ENCODE assay signal across 8 cellular contexts in the genomic region with DNA sequence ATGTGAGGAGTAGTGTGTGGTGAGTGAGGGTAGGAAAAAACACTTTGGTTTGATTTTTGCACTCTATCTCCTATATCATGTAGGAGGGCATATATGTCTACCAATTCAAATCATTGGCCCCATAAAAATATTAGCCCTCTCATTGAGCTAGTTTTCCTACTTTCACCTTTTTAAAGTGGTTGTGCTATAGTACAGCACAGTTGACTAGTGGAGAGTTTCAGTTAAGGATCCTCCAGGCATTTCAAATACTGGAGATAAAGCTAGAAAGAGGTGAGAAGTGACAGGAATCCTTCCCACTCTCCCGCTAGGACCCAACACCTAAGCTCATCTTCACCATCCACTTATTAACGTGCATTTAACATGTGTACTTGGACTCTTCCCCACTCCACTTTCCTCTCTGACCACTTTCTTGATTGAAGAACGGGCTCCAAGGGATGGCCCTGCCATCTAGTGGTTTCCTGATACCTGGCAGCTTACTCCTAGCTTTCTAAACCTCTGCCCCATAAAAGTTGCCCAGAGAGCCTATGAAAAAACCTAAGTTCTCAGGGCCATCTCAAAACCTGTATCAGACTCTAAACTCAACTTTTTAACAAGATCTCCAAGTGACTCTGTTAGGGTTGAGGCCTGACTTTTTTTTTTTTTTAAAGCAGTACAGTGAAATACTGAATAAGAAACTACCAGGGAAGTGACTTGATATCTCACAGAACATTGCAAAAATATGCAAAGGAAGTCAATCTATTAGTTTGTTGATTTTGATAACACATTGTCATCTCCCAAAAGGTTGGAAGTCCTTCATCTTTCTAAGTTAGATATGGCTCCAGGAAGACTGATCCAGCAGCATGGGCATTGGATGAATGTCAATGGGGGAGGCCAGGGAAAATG. TPM values are rescaled to one million over a fixed set of nuclear protein-coding genes. Genes with fewer than 3 reads are reported as not detected.
A peak's percentile ranks its signal among the peaks of the same experiment; 100 is the strongest.
DNase-seq lines count a peak whose midpoint lies in the region; ATAC-seq and TF ChIP-seq lines count a peak whose summit lies in the region.

No MANE protein-coding gene starts in this region.

- no peak overlapping the region for H3K4me3 Mint-ChIP-seq in activated CD8-positive, alpha-beta memory T cell treated with anti-CD3 and anti-CD28 coated beads, Interleukin-2, amount 10 ng/mL, durations not matched to agents 7 days and 5 days
- no peak overlapping the region for H3K4me3 Mint-ChIP-seq in nephron

- no peaks in the 10 kb centered on the region for H3K9me3 Mint-ChIP-seq in activated CD8-positive, alpha-beta memory T cell treated with anti-CD3 and anti-CD28 coated beads, Interleukin-2, amount 10 ng/mL, durations not matched to agents 7 days and 5 days (ENCODE audit: low read depth)
- H3K9me3 Mint-ChIP-seq in nephron = no peaks in the 10 kb centered on the region

- H3K36me3 Mint-ChIP-seq in activated CD8-positive, alpha-beta memory T cell treated with anti-CD3 and anti-CD28 coated beads, Interleukin-2, amount 10 ng/mL, durations not matched to agents 7 days and 5 days = no peaks in the 10 kb centered on the region
- H3K36me3 Mint-ChIP-seq in nephron (ENCODE audit: low read depth) = no peaks in the 10 kb centered on the region

- peak overlapping the region; percentile 3 for H3K27ac Mint-ChIP-seq in activated CD8-positive, alpha-beta memory T cell treated with anti-CD3 and anti-CD28 coated beads, Interleukin-2, amount 10 ng/mL, durations not matched to agents 7 days and 5 days
- H3K27ac Mint-ChIP-seq in nephron = no peak overlapping the region

- DNase-seq in activated CD8-positive, alpha-beta memory T cell treated with anti-CD3 and anti-CD28 coated beads, Interleukin-2, amount 10 ng/mL, durations not matched to agents 7 days and 5 days = no peak
- DNase-seq in activated CD8-positive, alpha-beta memory T cell treated with anti-CD3 and anti-CD28 coated beads, Interleukin-2, amount 50 U/mL, for 4 hours = no peak
- DNase-seq in GOT3 (lab: John Stamatoyannopoulos, UW) (peak; percentile 25), NB4 (ENCODE audit: low read depth) (peak; percentile 61), SKM-1 (lab: John Stamatoyannopoulos, UW; ENCODE audit: unreplicated experiment) (peak; percentile 49)

- TF ChIP-seq CTCF in NB4 (IDR thresholded peaks at IDR 0.05; ENCODE audit: low read depth, low read length) (peak; percentile 88), nephron (IDR thresholded peaks at IDR 0.05; ENCODE audit: unreplicated experiment in 3 of 3) (peak; percentile 80 to 87 (median 86))

- ATAC-seq in activated CD8-positive, alpha-beta memory T cell treated with anti-CD3 and anti-CD28 coated beads, Interleukin-2, amount 10 ng/mL, durations not matched to agents 7 days and 5 days = peak; percentile 56
- ATAC-seq in esophagus mucosa (peak; percentile 57), HG03521 (IDR thresholded peaks at IDR 0.05; ENCODE audit: unreplicated experiment) (no peak)

- H3K27me3 Mint-ChIP-seq in activated CD8-positive, alpha-beta memory T cell treated with anti-CD3 and anti-CD28 coated beads, Interleukin-2, amount 10 ng/mL, durations not matched to agents 7 days and 5 days = peaks cover under 1% of the 10 kb centered on the region
- peaks cover 14% of the 10 kb centered on the region for H3K27me3 Mint-ChIP-seq in nephron (ENCODE audit: low read depth)

- H3K4me1 Mint-ChIP-seq in activated CD8-positive, alpha-beta memory T cell treated with anti-CD3 and anti-CD28 coated beads, Interleukin-2, amount 10 ng/mL, durations not matched to agents 7 days and 5 days = peaks cover 39% of the 10 kb centered on the region
- peaks cover 7% of the 10 kb centered on the region for H3K4me1 Mint-ChIP-seq in nephron

- H3K4me3 ChIP-seq in NB4 (ENCODE audit: low read depth, low read length) = no peak overlapping the region

- TF ChIP-seq POLR2A in NB4 (IDR thresholded peaks at IDR 0.05; ENCODE audit: extremely low read depth, insufficient read length) = no peak

- CTCF ChIA-PET in activated CD8-positive, alpha-beta memory T cell treated with anti-CD3 and anti-CD28 coated beads, Interleukin-2, amount 10 ng/mL, durations not matched to agents 7 days and 5 days (lab: Charles Lee) = interaction anchor here (0.6 to 8.2 kb wide), 14 partner anchors 8 to 288 kb away, joined by 3 to 128 read pairs (median 5); partner anchors contain the start of gene IL12A

RNA-seq across cellular contexts. Expression of gene IL12A, which starts 17.9 kb away (rescaled TPM):
- total RNA-seq in activated CD8-positive, alpha-beta memory T cell treated with anti-CD3 and anti-CD28 coated beads, Interleukin-2, amount 10 ng/mL, durations not matched to agents 7 days and 5 days = 1 to 10 TPM in 1 of 2 experiments, under 1 TPM in 1; 0.63 to 1.4 TPM
- 0.80 TPM for total RNA-seq in esophagus mucosa

Comparison
In these comparisons a context has a peak if more than half of its experiments do, and no peak if none do; other contexts are left out.
1. DNase-seq: peak in GOT3 (single experiment), NB4 (single experiment) and SKM-1 (single experiment); none in activated CD8-positive, alpha-beta memory T cell treated with anti-CD3 and anti-CD28 coated beads, Interleukin-2, amount 10 ng/mL, durations not matched to agents 7 days and 5 days (single experiment) and activated CD8-positive, alpha-beta memory T cell treated with anti-CD3 and anti-CD28 coated beads, Interleukin-2, amount 50 U/mL, for 4 hours (single experiment).